In the genomic region with DNA sequence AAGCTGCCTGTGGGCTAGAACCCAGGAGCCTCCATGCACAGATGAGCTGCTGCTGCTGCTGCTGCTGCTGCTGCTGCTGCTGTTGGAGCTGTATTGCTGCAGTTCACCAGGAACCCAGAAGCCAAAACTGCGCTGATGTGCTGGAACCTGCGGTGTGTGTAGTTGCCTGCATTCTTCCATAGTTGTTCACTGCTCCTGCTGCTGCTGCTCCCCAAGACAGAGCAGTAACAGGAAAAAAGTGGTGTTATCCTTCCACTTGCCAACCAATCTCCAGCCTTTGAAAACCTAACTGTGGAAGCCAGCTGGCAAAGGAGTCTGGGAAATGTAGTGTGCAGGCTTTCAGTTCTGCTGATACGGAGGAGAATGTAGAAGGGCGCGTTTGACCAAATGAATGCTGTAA, we compare ENCODE assay signal across 9 cellular contexts. TPM values are rescaled to one million over a fixed set of nuclear protein-coding genes. Genes with fewer than 3 reads are reported as not detected.
A peak's percentile ranks its signal among the peaks of the same experiment; 100 is the strongest.
DNase-seq lines count a peak whose midpoint lies in the region; ATAC-seq and TF ChIP-seq lines count a peak whose summit lies in the region.
"Had no signal": no experiment of that assay in that cellular context is flagged by ENCODE, and none has a peak within 500 bp of the region (broad histone marks: within the 10 kb centered on the region; RNA-seq: fewer than 3 reads in every experiment).

No MANE protein-coding gene starts in this region.

- peak overlapping the region; percentile 56 for H3K4me2 ChIP-seq in mammary epithelial cell (ENCODE audit: insufficient read depth, low read depth, low read length)

- in situ Hi-C loops in mammary epithelial cell (cut with MboI; ENCODE audit: low sequenced_read_pairs in 2 of 2), result no loop called here

- H3K36me3 ChIP-seq in HEK293 (ENCODE audit: control insufficient read depth in 2 of 2, insufficient read depth in 1 of 2, low read length in 2 of 2) (no peaks in the 10 kb centered on the region; a peak in 1 of 3 replicates), mammary epithelial cell (ENCODE audit: insufficient read depth, low read length) (no peaks in the 10 kb centered on the region), sigmoid colon (no peaks in the 10 kb centered on the region)

- TF ChIP-seq CTCF in HEK293 (tag by site-specific recombination; IDR thresholded peaks at IDR 0.05) (no peak), mammary epithelial cell (conservative IDR thresholded peaks at IDR 0.05 in 1 of 2, IDR thresholded peaks at IDR 0.05 in 1 of 2; ENCODE audit: extremely low read depth in 1 of 2, insufficient read depth in 1 of 2, low read depth in 1 of 2, low read length in 2 of 2) (no peak), sigmoid colon (IDR thresholded peaks at IDR 0.05) (no peak)

- CTCF ChIA-PET in HEK293 (lab: Yijun Ruan, JAX) (interaction anchor here (0.5 to 1.1 kb wide), 3 partner anchors 92 to 414 kb away, joined by 3 to 6 read pairs (median 3); no protein-coding TSS in a partner anchor), mammary epithelial cell (lab: Charles Lee; ENCODE audit: low non-redundant PET) (no interaction called here)

- intact Hi-C loops in mammary epithelial cell (cut with micrococcal nuclease) (no loop called here), sigmoid colon (cut with DNase I) (no loop called here)

- no peak overlapping the region for H3K27ac ChIP-seq in HEK293 (ENCODE audit: extremely low read depth, low read depth, low read length)
- no peak overlapping the region for H3K27ac ChIP-seq in mammary epithelial cell (ENCODE audit: insufficient read depth, low read depth, low read length)
- peak overlapping the region in 1 of 4 donors; percentile 26 for H3K27ac ChIP-seq in sigmoid colon

- no peak for TF ChIP-seq EP300 in sigmoid colon (IDR thresholded peaks at IDR 0.05)

- peak; percentile 79 for DNase-seq in mammary epithelial cell
- DNase-seq in hepatic stellate cell (ENCODE audit: low spot score), result peak; percentile 44
- DNase-seq in sigmoid colon, result peak; percentile 75
- no peak for DNase-seq in stimulated activated CD8-positive, alpha-beta memory T cell treated with anti-CD3 and anti-CD28 coated beads, Interleukin-4, amount 100 ng/mL, for 48 hours
- DNase-seq in NCI-H128 (lab: John Stamatoyannopoulos, UW; ENCODE audit: unreplicated experiment), result no peak
- DNase-seq: NCI-H748 treated with DMSO at 0.1 percent for 48 hours had no signal

- dilution Hi-C loops in mammary epithelial cell (cut with HindIII; ENCODE audit: low sequenced_read_pairs), result no loop called here

- WGBS in mammary epithelial cell (ENCODE audit: low coverage, missing lambda C conversion rate), result 30% methylated on average over 5 of the region's 5 CpGs
- WGBS in sigmoid colon, 2 donors, result 84 to 87% methylated on average over 5 of the region's 5 CpGs

- H3K9ac ChIP-seq in mammary epithelial cell (ENCODE audit: insufficient read depth, low read length), result no peak overlapping the region

- ATAC-seq in GM21619 (IDR thresholded peaks at IDR 0.05; ENCODE audit: unreplicated experiment) (no peak), GM18502 (IDR thresholded peaks at IDR 0.05; ENCODE audit: poor library complexity, unreplicated experiment) (no peak)

- no peaks in the 10 kb centered on the region for H3K9me3 ChIP-seq in HEK293 (ENCODE audit: control insufficient read depth, insufficient read depth, low read depth, low read length)
- no peaks in the 10 kb centered on the region for H3K9me3 ChIP-seq in mammary epithelial cell (replicated peaks; ENCODE audit: insufficient read depth, low read length)
- H3K9me3 ChIP-seq in sigmoid colon, result no peaks in the 10 kb centered on the region

- POLR2A ChIA-PET in HEK293 (lab: Yijun Ruan, JAX), result no interaction called here

- H3K4me3 ChIP-seq in HEK293 (ENCODE audit: low read depth, low read length) (no peak overlapping the region), mammary epithelial cell (replicated peaks in 1 of 3; ENCODE audit: insufficient read depth in 1 of 3, low read depth in 2 of 3, low read length in 3 of 3) (no peak overlapping the region), sigmoid colon (no peak overlapping the region)

- H3K4me1 ChIP-seq in HEK293 (ENCODE audit: control insufficient read depth, insufficient read depth, low read length), result peaks cover 39% of the 10 kb centered on the region
- H3K4me1 ChIP-seq in mammary epithelial cell (ENCODE audit: insufficient read depth, low read length), result peaks cover 44% of the 10 kb centered on the region
- H3K4me1 ChIP-seq in sigmoid colon, result peaks cover 0 to 35% (median 23%) of the 10 kb centered on the region in 4 donors

- H3K27me3 ChIP-seq in mammary epithelial cell (ENCODE audit: insufficient read depth, low read length) (no peaks in the 10 kb centered on the region), sigmoid colon (no peaks in the 10 kb centered on the region)

- no TSS peak for BruUV-seq in mammary epithelial cell (replicated peaks; lab: Mats Ljungman, UMichigan)

- H4K20me1 ChIP-seq in mammary epithelial cell (ENCODE audit: insufficient read depth, low read length), result no peaks in the 10 kb centered on the region

- peaks cover 85% of the 10 kb centered on the region for H3K79me2 ChIP-seq in mammary epithelial cell (ENCODE audit: insufficient read depth, low read length)

- TF ChIP-seq POLR2A in sigmoid colon (IDR thresholded peaks at IDR 0.05), result no peak

- H2AFZ ChIP-seq in mammary epithelial cell (ENCODE audit: low read depth, low read length), result no peak overlapping the region

TF ChIP-seq in HEK293, 187 proteins besides CTCF, POLR2A, EP300 and RAD21 (continues in another document):
- TF ChIP-seq SCRT1 (tag by site-specific recombination; IDR thresholded peaks at IDR 0.05; ENCODE audit: borderline replicate concordance), result no peak
- TF ChIP-seq ZNF600 (tag by site-specific recombination; IDR thresholded peaks at IDR 0.05), result peak; percentile 82; the same call in 1 of the 2 replicates
- TF ChIP-seq, protein P1, sequence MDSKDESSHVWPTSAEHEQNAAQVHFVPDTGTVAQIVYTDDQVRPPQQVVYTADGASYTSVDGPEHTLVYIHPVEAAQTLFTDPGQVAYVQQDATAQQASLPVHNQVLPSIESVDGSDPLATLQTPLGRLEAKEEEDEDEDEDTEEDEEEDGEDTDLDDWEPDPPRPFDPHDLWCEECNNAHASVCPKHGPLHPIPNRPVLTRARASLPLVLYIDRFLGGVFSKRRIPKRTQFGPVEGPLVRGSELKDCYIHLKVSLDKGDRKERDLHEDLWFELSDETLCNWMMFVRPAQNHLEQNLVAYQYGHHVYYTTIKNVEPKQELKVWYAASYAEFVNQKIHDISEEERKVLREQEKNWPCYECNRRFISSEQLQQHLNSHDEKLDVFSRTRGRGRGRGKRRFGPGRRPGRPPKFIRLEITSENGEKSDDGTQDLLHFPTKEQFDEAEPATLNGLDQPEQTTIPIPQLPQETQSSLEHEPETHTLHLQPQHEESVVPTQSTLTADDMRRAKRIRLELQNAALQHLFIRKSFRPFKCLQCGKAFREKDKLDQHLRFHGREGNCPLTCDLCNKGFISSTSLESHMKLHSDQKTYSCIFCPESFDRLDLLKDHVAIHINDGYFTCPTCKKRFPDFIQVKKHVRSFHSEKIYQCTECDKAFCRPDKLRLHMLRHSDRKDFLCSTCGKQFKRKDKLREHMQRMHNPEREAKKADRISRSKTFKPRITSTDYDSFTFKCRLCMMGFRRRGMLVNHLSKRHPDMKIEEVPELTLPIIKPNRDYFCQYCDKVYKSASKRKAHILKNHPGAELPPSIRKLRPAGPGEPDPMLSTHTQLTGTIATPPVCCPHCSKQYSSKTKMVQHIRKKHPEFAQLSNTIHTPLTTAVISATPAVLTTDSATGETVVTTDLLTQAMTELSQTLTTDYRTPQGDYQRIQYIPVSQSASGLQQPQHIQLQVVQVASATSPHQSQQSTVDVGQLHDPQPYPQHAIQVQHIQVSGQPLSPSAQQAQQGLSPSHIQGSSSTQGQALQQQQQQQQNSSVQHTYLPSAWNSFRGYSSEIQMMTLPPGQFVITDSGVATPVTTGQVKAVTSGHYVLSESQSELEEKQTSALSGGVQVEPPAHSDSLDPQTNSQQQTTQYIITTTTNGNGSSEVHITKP (tag by site-specific recombination; IDR thresholded peaks at IDR 0.05), result peak; percentile 32; the same call in 1 of the 2 replicates
- TF ChIP-seq, protein P2, sequence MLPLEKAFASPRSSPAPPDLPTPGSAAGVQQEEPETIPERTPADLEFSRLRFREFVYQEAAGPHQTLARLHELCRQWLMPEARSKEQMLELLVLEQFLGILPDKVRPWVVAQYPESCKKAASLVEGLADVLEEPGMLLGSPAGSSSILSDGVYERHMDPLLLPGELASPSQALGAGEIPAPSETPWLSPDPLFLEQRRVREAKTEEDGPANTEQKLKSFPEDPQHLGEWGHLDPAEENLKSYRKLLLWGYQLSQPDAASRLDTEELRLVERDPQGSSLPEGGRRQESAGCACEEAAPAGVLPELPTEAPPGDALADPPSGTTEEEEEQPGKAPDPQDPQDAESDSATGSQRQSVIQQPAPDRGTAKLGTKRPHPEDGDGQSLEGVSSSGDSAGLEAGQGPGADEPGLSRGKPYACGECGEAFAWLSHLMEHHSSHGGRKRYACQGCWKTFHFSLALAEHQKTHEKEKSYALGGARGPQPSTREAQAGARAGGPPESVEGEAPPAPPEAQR (tag by site-specific recombination; IDR thresholded peaks at IDR 0.05), result no peak
- TF ChIP-seq, protein P3, sequence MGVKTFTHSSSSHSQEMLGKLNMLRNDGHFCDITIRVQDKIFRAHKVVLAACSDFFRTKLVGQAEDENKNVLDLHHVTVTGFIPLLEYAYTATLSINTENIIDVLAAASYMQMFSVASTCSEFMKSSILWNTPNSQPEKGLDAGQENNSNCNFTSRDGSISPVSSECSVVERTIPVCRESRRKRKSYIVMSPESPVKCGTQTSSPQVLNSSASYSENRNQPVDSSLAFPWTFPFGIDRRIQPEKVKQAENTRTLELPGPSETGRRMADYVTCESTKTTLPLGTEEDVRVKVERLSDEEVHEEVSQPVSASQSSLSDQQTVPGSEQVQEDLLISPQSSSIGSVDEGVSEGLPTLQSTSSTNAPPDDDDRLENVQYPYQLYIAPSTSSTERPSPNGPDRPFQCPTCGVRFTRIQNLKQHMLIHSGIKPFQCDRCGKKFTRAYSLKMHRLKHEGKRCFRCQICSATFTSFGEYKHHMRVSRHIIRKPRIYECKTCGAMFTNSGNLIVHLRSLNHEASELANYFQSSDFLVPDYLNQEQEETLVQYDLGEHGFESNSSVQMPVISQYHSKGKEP (tag by site-specific recombination; IDR thresholded peaks at IDR 0.05), result peak; percentile 97
- no peak for TF ChIP-seq ZNF610 (tag by site-specific recombination; IDR thresholded peaks at IDR 0.05; ENCODE audit: borderline replicate concordance)
- peak; percentile 81 for TF ChIP-seq OSR2 (tag by site-specific recombination; IDR thresholded peaks at IDR 0.05)
- TF ChIP-seq ZNF174 (tag by site-specific recombination; IDR thresholded peaks at IDR 0.05), result no peak

RNA-seq across cellular contexts. Expression of a gene that starts 37.9 kb away (rescaled TPM):
- 10 to 100 TPM; 45.7 to 45.8 TPM for total RNA-seq in mammary epithelial cell
- polyA plus RNA-seq in mammary epithelial cell, result 18.1 TPM
- polyA minus RNA-seq in mammary epithelial cell, result 75.1 TPM
- total RNA-seq in sigmoid colon, result 10 to 100 TPM; 33.9 to 55.7 (median 36.7) TPM
- polyA plus RNA-seq in sigmoid colon, result 10 to 100 TPM; 11.4 to 35.6 (median 20.3) TPM

RNA-seq across cellular contexts. Expression of a gene that starts 48.1 kb away (rescaled TPM):
- 100 to 1,000 TPM in 1 of 2 donors, 10 to 100 TPM in 1; 67.5 to 257 TPM for total RNA-seq in mammary epithelial cell
- 295 TPM for polyA plus RNA-seq in mammary epithelial cell
- polyA minus RNA-seq in mammary epithelial cell, result 220 TPM
- 10 to 100 TPM; 52.4 to 84.3 (median 73.0) TPM for total RNA-seq in sigmoid colon
- 100 to 1,000 TPM; 139 to 167 (median 163) TPM for polyA plus RNA-seq in sigmoid colon

Comparison
In these comparisons a context has a peak if more than half of its experiments do, and no peak if none do; other contexts are left out.
1. DNase-seq: peak in mammary epithelial cell (single experiment), hepatic stellate cell (single experiment) and sigmoid colon (single experiment); none in stimulated activated CD8-positive, alpha-beta memory T cell treated with anti-CD3 and anti-CD28 coated beads, Interleukin-4, amount 100 ng/mL, for 48 hours (single experiment) and NCI-H128 (single experiment).